In the genomic region with DNA sequence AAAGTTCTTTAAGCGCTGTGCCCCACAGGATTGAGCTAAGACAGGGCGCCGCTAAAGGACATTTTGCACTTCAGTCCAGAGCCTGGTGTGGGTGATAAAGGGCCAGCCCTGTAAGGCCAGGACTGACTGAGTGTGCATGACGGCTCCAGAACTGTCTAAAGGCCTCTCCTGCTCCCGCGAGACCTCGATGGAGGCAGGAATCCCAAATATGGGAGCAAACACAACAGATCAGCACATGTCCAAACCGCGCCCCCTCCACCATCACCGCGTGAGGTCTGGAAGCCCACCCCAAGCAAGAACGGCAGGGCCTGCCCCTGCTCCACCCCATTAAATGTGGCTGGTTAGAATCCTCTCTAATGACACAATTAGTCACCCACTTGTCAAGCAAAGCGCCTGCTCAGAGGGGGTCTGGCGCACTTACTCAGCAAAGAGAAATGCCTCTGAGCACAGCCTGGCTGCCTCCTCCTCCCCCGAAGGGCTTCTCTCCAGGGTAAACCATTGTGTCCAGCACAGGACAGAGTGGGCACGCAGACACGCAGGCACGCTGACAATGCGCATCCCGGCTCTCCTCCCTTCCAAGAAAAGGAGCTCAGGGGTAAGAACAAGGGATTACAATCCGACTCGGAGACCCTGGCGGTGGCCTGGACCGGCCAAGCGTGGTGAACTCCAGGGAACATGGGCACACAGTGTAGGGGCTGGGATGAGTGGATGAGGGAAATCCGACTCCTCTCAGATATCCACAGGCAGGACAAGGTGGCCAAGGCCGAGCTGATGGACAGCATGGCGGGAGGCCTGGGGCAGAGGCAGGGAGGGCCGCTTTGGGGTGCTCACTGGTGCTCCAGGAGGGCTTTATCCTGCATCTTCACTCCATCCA, we compare ENCODE assay signal across 8 cellular contexts. TPM values are rescaled to one million over a fixed set of nuclear protein-coding genes. Genes with fewer than 3 reads are reported as not detected.
DNase-seq lines count a peak whose midpoint lies in the region; ATAC-seq, FAIRE-seq and TF ChIP-seq lines count a peak whose summit lies in the region.

No MANE protein-coding gene starts in this region.

- H3K4me3 ChIP-seq in A549 (peak overlapping the region; percentile 60), HCT116 (replicated peaks in 1 of 2; ENCODE audit: low read depth in 1 of 2, low read length in 2 of 2) (peak overlapping the region; percentile 63 to 80), heart left ventricle (peak overlapping the region; percentile 35 to 98 (median 78)), trophoblast cell (ENCODE audit: low read depth, low read length) (peak overlapping the region; percentile 77)

- no peaks in the 10 kb centered on the region for H3K9me3 ChIP-seq in A549
- H3K9me3 ChIP-seq in HCT116 (ENCODE audit: control insufficient read depth in 1 of 2, insufficient read depth in 1 of 2, low read depth in 1 of 2, low read length in 2 of 2): no peaks in the 10 kb centered on the region
- no peaks in the 10 kb centered on the region for H3K9me3 ChIP-seq in heart left ventricle
- H3K9me3 ChIP-seq in trophoblast cell (ENCODE audit: insufficient read depth, low read depth, low read length): no peaks in the 10 kb centered on the region

- no peak overlapping the region for H4K12ac ChIP-seq in trophoblast cell (ENCODE audit: low read depth, low read length)

- H2BK5ac ChIP-seq in trophoblast cell (ENCODE audit: low read depth, low read length, poor library complexity): peak overlapping the region; percentile 52

- DNase-seq in A549 (ENCODE audit: low read depth in 1 of 2, low spot score in 1 of 2) (peak in 1 of 2 experiments; percentile 29), HCT116 (ENCODE audit: low read depth, low spot score) (no peak), heart left ventricle (peak; percentile 87 to 94 (median 91)), trophoblast cell (peak; percentile 59 to 72), SIG-M5 (lab: John Stamatoyannopoulos, UW) (no peak), activated gamma-delta T cell (lab: John Stamatoyannopoulos, UW) (no peak)
- DNase-seq in activated naive CD8-positive, alpha-beta T cell treated with anti-CD3 and anti-CD28 coated beads, Interleukin-2, amount 10 ng/mL, durations not matched to agents 7 days and 5 days: no peak
- DNase-seq in NK-92 treated with Interleukin-12 subunit alpha and Interleukin-12 subunit beta, amount 100 ng/mL, for 24 hours (lab: John Stamatoyannopoulos, UW): no peak

- CTCF ChIA-PET in A549 (lab: Yijun Ruan, JAX) (interaction anchor here (0.9 to 26.0 kb wide), 11 partner anchors 9 to 195 kb away, joined by 3 to 456 read pairs (median 5); a partner anchor contains a TSS), HCT116 (lab: Charles Lee) (interaction anchor here (0.7 to 3.3 kb wide), 3 partner anchors 28 to 38 kb away, joined by 3 to 12 read pairs (median 4); no protein-coding TSS in a partner anchor)

- no peak for TF ChIP-seq EP300 in A549 (IDR thresholded peaks at IDR 0.05)

- no peak for TF ChIP-seq CTCF in A549 (IDR thresholded peaks at IDR 0.05)
- TF ChIP-seq CTCF in HCT116 (IDR thresholded peaks at IDR 0.05 in 2 of 3, conservative IDR thresholded peaks at IDR 0.05 in 1 of 3; ENCODE audit: borderline replicate concordance in 1 of 3, insufficient read depth in 1 of 3, low read depth in 2 of 3, low read length in 2 of 3): no peak
- no peak for TF ChIP-seq CTCF in heart left ventricle (IDR thresholded peaks at IDR 0.05)

- H3K36me3 Mint-ChIP-seq in activated naive CD8-positive, alpha-beta T cell treated with anti-CD3 and anti-CD28 coated beads, Interleukin-2, amount 10 ng/mL, durations not matched to agents 7 days and 5 days: peaks cover 10% of the 10 kb centered on the region

- no peaks in the 10 kb centered on the region for H4K20me1 ChIP-seq in HCT116 (ENCODE audit: insufficient read depth)

- peak overlapping the region; percentile 98 for H3K4me2 ChIP-seq in A549
- peak overlapping the region; percentile 92 for H3K4me2 ChIP-seq in HCT116 (ENCODE audit: low read length)
- H3K4me2 ChIP-seq in trophoblast cell (ENCODE audit: low read length): peak overlapping the region; percentile 63

- H3K27ac ChIP-seq in A549 (peak overlapping the region; percentile 73 to 88; a peak in 5 of 6 replicates), HCT116 (ENCODE audit: low read depth, low read length) (peak overlapping the region; percentile 47), heart left ventricle (peak overlapping the region; percentile 80 to 99 (median 96)), trophoblast cell (ENCODE audit: low read depth, low read length) (peak overlapping the region; percentile 52)

- peak overlapping the region; percentile 5 for H3K4ac ChIP-seq in trophoblast cell (ENCODE audit: low read depth, low read length)

- no peak for FAIRE-seq in A549 (lab: Jason Lieb, UNC)

- 89% methylated on average over 29 of the region's 29 CpGs for WGBS in A549 (ENCODE audit: missing lambda C conversion rate)
- WGBS in heart left ventricle, 4 donors: 12 to 25% (median 23%) methylated on average over 20 to 29 of the region's 29 CpGs
- no CpG with 5 or more reads among the region's 29 CpGs for WGBS in trophoblast cell (ENCODE audit: extremely low coverage, insufficient coverage, insufficient read length)

- POLR2A ChIA-PET in A549 (lab: Yijun Ruan, JAX): interaction anchor here (1.2 kb wide), 1 partner anchor 152 kb away, joined by 4 read pairs; no protein-coding TSS in a partner anchor
- POLR2A ChIA-PET in HCT116 (lab: Charles Lee): no interaction called here
- POLR2A ChIA-PET in activated naive CD8-positive, alpha-beta T cell treated with anti-CD3 and anti-CD28 coated beads, Interleukin-2, amount 10 ng/mL, durations not matched to agents 7 days and 5 days (lab: Charles Lee): interaction anchor here (1.2 to 1.5 kb wide), 4 partner anchors 9 to 153 kb away, joined by 3 to 6 read pairs (median 4); a partner anchor contains a TSS

- H3K79me1 ChIP-seq in trophoblast cell (ENCODE audit: low read length): peaks cover 10% of the 10 kb centered on the region

- H3K4me1 ChIP-seq in A549 (peaks cover 22% of the 10 kb centered on the region), HCT116 (ENCODE audit: control insufficient read depth in 1 of 2, insufficient read depth in 2 of 2, low read length in 2 of 2) (peaks cover 19 to 30% of the 10 kb centered on the region in 2 experiments), heart left ventricle (peaks cover 4 to 77% (median 53%) of the 10 kb centered on the region in 12 donors), trophoblast cell (ENCODE audit: control insufficient read depth in 1 of 2, insufficient read depth in 2 of 2, low read length in 2 of 2) (peaks cover 20 to 26% of the 10 kb centered on the region in 2 experiments)

- peak overlapping the region; percentile 4 for H4K8ac ChIP-seq in trophoblast cell (ENCODE audit: low read depth, low read length)

- H3K4me3 Mint-ChIP-seq in activated naive CD8-positive, alpha-beta T cell treated with anti-CD3 and anti-CD28 coated beads, Interleukin-2, amount 10 ng/mL, durations not matched to agents 7 days and 5 days: peak overlapping the region; percentile 73

- peak; percentile 5; the same call in 1 of the 2 replicates for TF ChIP-seq POLR2A in A549 (IDR thresholded peaks at IDR 0.05; ENCODE audit: low read length)
- no peak for TF ChIP-seq POLR2A in HCT116 (IDR thresholded peaks at IDR 0.05; ENCODE audit: borderline replicate concordance, extremely low read depth, insufficient read depth, insufficient read length)
- peak; percentile 35 to 79 for TF ChIP-seq POLR2A in heart left ventricle (IDR thresholded peaks at IDR 0.05)

- ATAC-seq in A549 (peak; percentile 1 to 45; a peak in 3 of 6 replicates), HCT116 (peak; percentile 42), heart left ventricle (peak; percentile 80 to 89 (median 88))
- no peak for ATAC-seq in activated naive CD8-positive, alpha-beta T cell treated with anti-CD3 and anti-CD28 coated beads, Interleukin-2, amount 10 ng/mL, durations not matched to agents 7 days and 5 days (ENCODE audit: low read depth)

- H3K9ac ChIP-seq in HCT116 (ENCODE audit: low read length) (peak overlapping the region; percentile 79), trophoblast cell (ENCODE audit: low read length) (peak overlapping the region; percentile 59)

- H2AFZ ChIP-seq in HCT116 (ENCODE audit: low read depth, low read length, poor library complexity, severe bottlenecking) (no peak overlapping the region), trophoblast cell (ENCODE audit: insufficient read depth, low read length, poor library complexity) (no peak overlapping the region)

- H3K14ac ChIP-seq in trophoblast cell (ENCODE audit: low read length): peak overlapping the region; percentile 10

- no peaks in the 10 kb centered on the region for H3K9me3 Mint-ChIP-seq in activated naive CD8-positive, alpha-beta T cell treated with anti-CD3 and anti-CD28 coated beads, Interleukin-2, amount 10 ng/mL, durations not matched to agents 7 days and 5 days

- H3K79me2 ChIP-seq in HCT116 (ENCODE audit: insufficient read depth, low read length) (peaks cover 30% of the 10 kb centered on the region), trophoblast cell (ENCODE audit: control insufficient read depth, insufficient read depth, low read length, poor library complexity) (peaks cover 6% of the 10 kb centered on the region)

- peak overlapping the region; percentile 45 for H3K27ac Mint-ChIP-seq in activated naive CD8-positive, alpha-beta T cell treated with anti-CD3 and anti-CD28 coated beads, Interleukin-2, amount 10 ng/mL, durations not matched to agents 7 days and 5 days

- peak overlapping the region; percentile 61 for H2BK120ac ChIP-seq in trophoblast cell (ENCODE audit: insufficient read depth, low read length, poor library complexity)

- intact Hi-C loops in HCT116 (cut with micrococcal nuclease): no loop called here
- intact Hi-C loops in heart left ventricle (cut with DNase I): loop anchor here in 2 of 10 donors (1.0 to 2.0 kb wide), 2 partner anchors 8 to 21 kb away; no protein-coding TSS in a partner anchor

- H4K91ac ChIP-seq in trophoblast cell (ENCODE audit: low read depth, low read length): peak overlapping the region; percentile 17

- H3K27me3 ChIP-seq in HCT116 (ENCODE audit: insufficient read depth, low read length) (no peaks in the 10 kb centered on the region), heart left ventricle (no peaks in the 10 kb centered on the region), trophoblast cell (ENCODE audit: insufficient read depth, low read length) (no peaks in the 10 kb centered on the region)

- H2AK5ac ChIP-seq in trophoblast cell (ENCODE audit: low read length): no peak overlapping the region

- no peak for TF ChIP-seq RAD21 in A549 (conservative IDR thresholded peaks at IDR 0.05 in 1 of 2, IDR thresholded peaks at IDR 0.05 in 1 of 2)
- TF ChIP-seq RAD21 in HCT116 (IDR thresholded peaks at IDR 0.05; ENCODE audit: low read depth): no peak

- H3K36me3 ChIP-seq in HCT116 (ENCODE audit: control insufficient read depth in 1 of 2, insufficient read depth in 2 of 2, low read length in 2 of 2) (peaks cover 6 to 11% of the 10 kb centered on the region in 2 experiments; a peak in 2 of 4 replicates), heart left ventricle (peaks cover 0 to 26% (median 17%) of the 10 kb centered on the region in 9 donors), trophoblast cell (ENCODE audit: control insufficient read depth in 1 of 2, insufficient read depth in 2 of 2, low read length in 2 of 2) (peaks cover 4% of the 10 kb centered on the region in 2 experiments)

- no peaks in the 10 kb centered on the region for H3K27me3 Mint-ChIP-seq in activated naive CD8-positive, alpha-beta T cell treated with anti-CD3 and anti-CD28 coated beads, Interleukin-2, amount 10 ng/mL, durations not matched to agents 7 days and 5 days

- no peaks in the 10 kb centered on the region for H3K9me2 ChIP-seq in HCT116 (ENCODE audit: insufficient read depth)

- RAD21 ChIA-PET in HCT116 (lab: Charles Lee; ENCODE audit: low non-redundant PET in 1 of 2, low total read pairs in 2 of 2, uncharacterized antibody in 2 of 2, unreplicated experiment in 2 of 2): interaction anchor here in 1 of 2 experiments (1.0 kb wide), 1 partner anchor 251 kb away, joined by 3 read pairs; no protein-coding TSS in a partner anchor

- peaks cover 29% of the 10 kb centered on the region for H3K4me1 Mint-ChIP-seq in activated naive CD8-positive, alpha-beta T cell treated with anti-CD3 and anti-CD28 coated beads, Interleukin-2, amount 10 ng/mL, durations not matched to agents 7 days and 5 days

- peak overlapping the region; percentile 6 for H3K18ac ChIP-seq in trophoblast cell (ENCODE audit: low read length)

- no peak overlapping the region for H3K23ac ChIP-seq in trophoblast cell (ENCODE audit: low read length)

- TSS peak; percentile 53 for BruUV-seq in HCT116 (replicated peaks; lab: Mats Ljungman, UMichigan)

- H2BK12ac ChIP-seq in trophoblast cell (ENCODE audit: low read length): peak overlapping the region; percentile 20

RNA-seq across cellular contexts. Expression of a gene that starts 1.5 kb away (rescaled TPM):
- polyA plus RNA-seq in A549 (2011; rRNA removed): 47.8 and 80.1 TPM in 2 replicates
- 23.0 and 30.3 TPM in 2 replicates for polyA plus RNA-seq in A549 (2012; cell fraction: cytosol; rRNA removed)
- 7.5 and 12.8 TPM in 2 replicates for polyA plus RNA-seq in A549 (2012; cell fraction: nucleus; rRNA removed)
- 48.6 to 59.2 TPM (median 57.2 TPM) in 3 replicates for polyA plus RNA-seq in A549 (2017; fragmentation: RNase III; extraction: RNeasy Plus Mini Kit Qiagen cat#74134 plus additional on column Dnase treatment)
- 20.3 and 22.2 TPM in 2 replicates for polyA minus RNA-seq in A549 (2011; rRNA and poly(A)+ RNA removed)
- total RNA-seq in HCT116 (2021; ENCODE audit: unreplicated experiment): 57.1 TPM
- 41.8 and 61.1 TPM in 2 replicates for polyA plus RNA-seq in HCT116 (2012)
- total RNA-seq in activated naive CD8-positive, alpha-beta T cell treated with anti-CD3 and anti-CD28 coated beads, Interleukin-2, amount 10 ng/mL, durations not matched to agents 7 days and 5 days: 10 to 100 TPM; 34.4 to 37.2 TPM
- total RNA-seq in heart left ventricle: 100 to 1,000 TPM; 270 to 539 (median 466) TPM
- polyA plus RNA-seq in heart left ventricle: 100 to 1,000 TPM; 240 to 245 TPM
- 84.3 and 85.1 TPM in 2 replicates for polyA plus RNA-seq in trophoblast cell (2013)

RNA-seq across cellular contexts. Expression of a gene that starts 17.1 kb away (rescaled TPM):
- polyA plus RNA-seq in A549 (2011; rRNA removed) (17.5 and 23.0 TPM in 2 replicates), A549 (2017; fragmentation: RNase III; extraction: RNeasy Plus Mini Kit Qiagen cat#74134 plus additional on column Dnase treatment) (44.5 to 55.3 TPM (median 53.3 TPM) in 3 replicates), heart left ventricle (10 to 100 TPM; 30.1 to 75.6 TPM)
- 29.8 and 31.6 TPM in 2 replicates for polyA plus RNA-seq in A549 (2012; cell fraction: cytosol; rRNA removed)
- 38.6 and 43.7 TPM in 2 replicates for polyA plus RNA-seq in A549 (2012; cell fraction: nucleus; rRNA removed)
- 16.0 and 23.1 TPM in 2 replicates for polyA minus RNA-seq in A549 (2011; rRNA and poly(A)+ RNA removed)
- total RNA-seq in HCT116 (2021; ENCODE audit: unreplicated experiment) (47.6 TPM), heart left ventricle (10 to 100 TPM; 32.4 to 67.0 (median 39.1) TPM)
- polyA plus RNA-seq in HCT116 (2012): 47.5 and 60.9 TPM in 2 replicates
- total RNA-seq in activated naive CD8-positive, alpha-beta T cell treated with anti-CD3 and anti-CD28 coated beads, Interleukin-2, amount 10 ng/mL, durations not matched to agents 7 days and 5 days: 10 to 100 TPM; 55.0 to 58.9 TPM
- polyA plus RNA-seq in trophoblast cell (2013): 24.2 and 25.4 TPM in 2 replicates

RNA-seq across cellular contexts. Expression of a gene that starts 17.3 kb away (rescaled TPM):
- polyA plus RNA-seq in A549 (2011; rRNA removed) (120 and 138 TPM in 2 replicates), A549 (2017; fragmentation: RNase III; extraction: RNeasy Plus Mini Kit Qiagen cat#74134 plus additional on column Dnase treatment) (64.6 to 67.2 TPM (median 64.9 TPM) in 3 replicates), heart left ventricle (10 to 100 TPM; 23.8 to 26.4 TPM)
- 59.6 and 69.2 TPM in 2 replicates for polyA plus RNA-seq in A549 (2012; cell fraction: cytosol; rRNA removed)
- polyA plus RNA-seq in A549 (2012; cell fraction: nucleus; rRNA removed): 52.8 and 61.7 TPM in 2 replicates
- polyA minus RNA-seq in A549 (2011; rRNA and poly(A)+ RNA removed): 22.2 and 33.0 TPM in 2 replicates
- total RNA-seq in HCT116 (2021; ENCODE audit: unreplicated experiment) (57.8 TPM), heart left ventricle (10 to 100 TPM; 22.1 to 33.7 (median 24.0) TPM)
- 50.4 and 68.6 TPM in 2 replicates for polyA plus RNA-seq in HCT116 (2012)
- total RNA-seq in activated naive CD8-positive, alpha-beta T cell treated with anti-CD3 and anti-CD28 coated beads, Interleukin-2, amount 10 ng/mL, durations not matched to agents 7 days and 5 days: 10 to 100 TPM; 51.1 to 54.1 TPM
- 18.7 and 18.8 TPM in 2 replicates for polyA plus RNA-seq in trophoblast cell (2013)

RNA-seq across cellular contexts. Expression of a gene that starts 27.8 kb away (rescaled TPM):
- polyA plus RNA-seq in A549 (2011; rRNA removed) (348 and 412 TPM in 2 replicates), A549 (2017; fragmentation: RNase III; extraction: RNeasy Plus Mini Kit Qiagen cat#74134 plus additional on column Dnase treatment) (338 to 342 TPM (median 340 TPM) in 3 replicates), heart left ventricle (10 to 100 TPM; 69.1 to 88.6 TPM)
- polyA plus RNA-seq in A549 (2012; cell fraction: cytosol; rRNA removed): 457 and 705 TPM in 2 replicates
- polyA plus RNA-seq in A549 (2012; cell fraction: nucleus; rRNA removed): 1,115 and 2,236 TPM in 2 replicates
- polyA minus RNA-seq in A549 (2011; rRNA and poly(A)+ RNA removed): 111 and 119 TPM in 2 replicates
- total RNA-seq in HCT116 (2021; ENCODE audit: unreplicated experiment) (422 TPM), heart left ventricle (100 to 1,000 TPM in 3 of 9 donors, 10 to 100 TPM in 6; 67.0 to 155 (median 79.5) TPM)
- polyA plus RNA-seq in HCT116 (2012): 220 and 291 TPM in 2 replicates
- total RNA-seq in activated naive CD8-positive, alpha-beta T cell treated with anti-CD3 and anti-CD28 coated beads, Interleukin-2, amount 10 ng/mL, durations not matched to agents 7 days and 5 days: 100 to 1,000 TPM; 376 to 384 TPM
- 205 and 216 TPM in 2 replicates for polyA plus RNA-seq in trophoblast cell (2013)

RNA-seq across cellular contexts. Expression of a gene that starts 28.6 kb away (rescaled TPM):
- polyA plus RNA-seq in A549 (2011; rRNA removed) (26.0 and 30.0 TPM in 2 replicates), A549 (2017; fragmentation: RNase III; extraction: RNeasy Plus Mini Kit Qiagen cat#74134 plus additional on column Dnase treatment) (17.4 to 18.2 TPM (median 17.5 TPM) in 3 replicates), heart left ventricle (10 to 100 TPM; 14.3 to 14.7 TPM)
- polyA plus RNA-seq in A549 (2012; cell fraction: cytosol; rRNA removed): 11.3 and 13.8 TPM in 2 replicates
- 22.0 and 27.9 TPM in 2 replicates for polyA plus RNA-seq in A549 (2012; cell fraction: nucleus; rRNA removed)
- polyA minus RNA-seq in A549 (2011; rRNA and poly(A)+ RNA removed): 19.6 and 24.8 TPM in 2 replicates
- total RNA-seq in HCT116 (2021; ENCODE audit: unreplicated experiment) (24.9 TPM), heart left ventricle (10 to 100 TPM; 20.6 to 36.5 (median 27.9) TPM)
- 8.5 and 11.9 TPM in 2 replicates for polyA plus RNA-seq in HCT116 (2012)
- 10 to 100 TPM; 28.5 to 29.1 TPM for total RNA-seq in activated naive CD8-positive, alpha-beta T cell treated with anti-CD3 and anti-CD28 coated beads, Interleukin-2, amount 10 ng/mL, durations not matched to agents 7 days and 5 days
- 26.3 and 27.8 TPM in 2 replicates for polyA plus RNA-seq in trophoblast cell (2013)

Comparison
In these comparisons a context has a peak if more than half of its experiments do, and no peak if none do; other contexts are left out.
1. DNase-seq: peak in heart left ventricle (5 of 5) and trophoblast cell (2 of 2); none in HCT116 (single experiment), activated naive CD8-positive, alpha-beta T cell treated with anti-CD3 and anti-CD28 coated beads, Interleukin-2, amount 10 ng/mL, durations not matched to agents 7 days and 5 days (single experiment), SIG-M5 (single experiment), NK-92 treated with Interleukin-12 subunit alpha and Interleukin-12 subunit beta, amount 100 ng/mL, for 24 hours (single experiment) and activated gamma-delta T cell (single experiment).
2. Peak in every context shown above with its lines, with median percentiles within 50 percentile points of each other: H3K27ac ChIP-seq, H3K4me2 ChIP-seq and H3K4me3 ChIP-seq.